ENCODE assay signal across 29 cellular contexts in genomic region chr7:7054252-7054830, GRCh38.
"Had no signal": no experiment of that assay in that cellular context is flagged by ENCODE, and none has a peak within 500 bp of the region (broad histone marks: within the 10 kb centered on the region; RNA-seq: fewer than 3 reads in every experiment).

No MANE protein-coding gene starts in this region.

- H3K4me3 Mint-ChIP-seq: activated B cell treated with CpG ODN at 0.5 μM for 24 hours; activated CD4-positive, alpha-beta T cell treated with anti-CD3 and anti-CD28 coated beads for 36 hours; activated naive CD4-positive, alpha-beta T cell treated with anti-CD3 and anti-CD28 coated beads, Interleukin-2, amount 10 ng/mL, durations not matched to agents 7 days and 5 days; activated naive CD8-positive, alpha-beta T cell treated with anti-CD3 and anti-CD28 coated beads, Interleukin-2, amount 50 U/mL, for 24 hours; activated T-cell treated with anti-CD3 and anti-CD28 coated beads, Interleukin-2, amount 50 U/mL, for 72 hours; endodermal cell; immature natural killer cell; mesothelial cell of epicardium; naive thymus-derived CD8-positive, alpha-beta T cell; neural progenitor cell; stimulated activated effector memory CD8-positive, alpha-beta T cell treated with anti-CD3 and anti-CD28 coated beads, Interleukin-12 subunit alpha, Interleukin-12 subunit beta, amount 100 ng/mL, for 72 hours; stimulated activated naive CD8-positive, alpha-beta T cell treated with anti-CD3 and anti-CD28 coated beads, Interleukin-15, amount 100 ng/mL, for 72 hours had no signal

- H3K9me3 ChIP-seq: left ventricle myocardium inferior, transverse colon, uterus had no signal

- H3K9ac ChIP-seq: neural progenitor cell had no signal

- H3K4me1 ChIP-seq: left ventricle myocardium inferior, neural progenitor cell, uterus had no signal

- H3K9me3 Mint-ChIP-seq: activated naive CD4-positive, alpha-beta T cell treated with anti-CD3 and anti-CD28 coated beads, Interleukin-2, amount 10 ng/mL, durations not matched to agents 7 days and 5 days; activated naive CD8-positive, alpha-beta T cell treated with anti-CD3 and anti-CD28 coated beads, Interleukin-2, amount 50 U/mL, for 24 hours; mesothelial cell of epicardium; neural progenitor cell; stimulated activated effector memory CD8-positive, alpha-beta T cell treated with anti-CD3 and anti-CD28 coated beads, Interleukin-12 subunit alpha, Interleukin-12 subunit beta, amount 100 ng/mL, for 72 hours had no signal

- H3K27ac Mint-ChIP-seq: activated B cell treated with CpG ODN at 0.5 μM for 24 hours; activated CD4-positive, alpha-beta T cell treated with anti-CD3 and anti-CD28 coated beads for 36 hours; activated naive CD4-positive, alpha-beta T cell treated with anti-CD3 and anti-CD28 coated beads, Interleukin-2, amount 10 ng/mL, durations not matched to agents 7 days and 5 days; activated naive CD8-positive, alpha-beta T cell treated with anti-CD3 and anti-CD28 coated beads, Interleukin-2, amount 50 U/mL, for 24 hours; activated T-cell treated with anti-CD3 and anti-CD28 coated beads, Interleukin-2, amount 50 U/mL, for 72 hours; endodermal cell; immature natural killer cell; mesothelial cell of epicardium; neural progenitor cell; stimulated activated effector memory CD8-positive, alpha-beta T cell treated with anti-CD3 and anti-CD28 coated beads, Interleukin-12 subunit alpha, Interleukin-12 subunit beta, amount 100 ng/mL, for 72 hours; stimulated activated naive CD8-positive, alpha-beta T cell treated with anti-CD3 and anti-CD28 coated beads, Interleukin-15, amount 100 ng/mL, for 72 hours had no signal

- H3K27me3 Mint-ChIP-seq: activated CD4-positive, alpha-beta T cell treated with anti-CD3 and anti-CD28 coated beads for 36 hours; activated naive CD8-positive, alpha-beta T cell treated with anti-CD3 and anti-CD28 coated beads, Interleukin-2, amount 50 U/mL, for 24 hours; stimulated activated naive CD8-positive, alpha-beta T cell treated with anti-CD3 and anti-CD28 coated beads, Interleukin-15, amount 100 ng/mL, for 72 hours had no signal

- H3K36me3 Mint-ChIP-seq: activated naive CD4-positive, alpha-beta T cell treated with anti-CD3 and anti-CD28 coated beads, Interleukin-2, amount 10 ng/mL, durations not matched to agents 7 days and 5 days; immature natural killer cell; mesothelial cell of epicardium; naive thymus-derived CD8-positive, alpha-beta T cell; neural progenitor cell; stimulated activated effector memory CD8-positive, alpha-beta T cell treated with anti-CD3 and anti-CD28 coated beads, Interleukin-12 subunit alpha, Interleukin-12 subunit beta, amount 100 ng/mL, for 72 hours had no signal

- H2AFZ ChIP-seq: hepatocyte, neural progenitor cell had no signal

- H3K79me2 ChIP-seq: hepatocyte had no signal

- ATAC-seq: activated CD4-positive, alpha-beta T cell treated with anti-CD3 and anti-CD28 coated beads for 36 hours; activated naive CD8-positive, alpha-beta T cell treated with anti-CD3 and anti-CD28 coated beads, Interleukin-2, amount 50 U/mL, for 24 hours; activated T-cell treated with anti-CD3 and anti-CD28 coated beads, Interleukin-2, amount 50 U/mL, for 72 hours; naive thymus-derived CD8-positive, alpha-beta T cell; sciatic nerve; stimulated activated effector memory CD8-positive, alpha-beta T cell treated with anti-CD3 and anti-CD28 coated beads, Interleukin-12 subunit alpha, Interleukin-12 subunit beta, amount 100 ng/mL, for 72 hours; stimulated activated naive CD8-positive, alpha-beta T cell treated with anti-CD3 and anti-CD28 coated beads, Interleukin-15, amount 100 ng/mL, for 72 hours had no signal

- H3K4me2 ChIP-seq: hepatocyte, neural progenitor cell had no signal

- DNase-seq: activated B cell treated with CpG ODN at 0.5 μM for 24 hours; activated CD4-positive, alpha-beta T cell treated with anti-CD3 and anti-CD28 coated beads for 36 hours; activated CD4-positive, alpha-beta T cell treated with anti-CD3 and anti-CD28 coated beads, Interleukin-2, amount 50 U/mL, for 4 hours; activated effector memory CD4-positive, alpha-beta T cell treated with anti-CD3 and anti-CD28 coated beads, Interleukin-2, amount 50 U/mL, for 16 hours; activated naive CD4-positive, alpha-beta T cell treated with anti-CD3 and anti-CD28 coated beads, Interleukin-2, amount 10 ng/mL, durations not matched to agents 7 days and 5 days; activated naive CD8-positive, alpha-beta T cell treated with anti-CD3 and anti-CD28 coated beads, Interleukin-2, amount 50 U/mL, for 24 hours; activated T-cell treated with anti-CD3 and anti-CD28 coated beads, Interleukin-2, amount 50 U/mL, for 72 hours; cortex of kidney; endodermal cell; glutamatergic neuron; immature natural killer cell; kidney glomerular epithelial cell; left ventricle myocardium inferior; mammary epithelial cell; naive thymus-derived CD8-positive, alpha-beta T cell; posterior cingulate gyrus; small intestine; stimulated activated CD4-positive, alpha-beta T cell treated with anti-CD3 and anti-CD28 coated beads, Interleukin-2, amount 100 ng/mL, for 24 hours; stimulated activated naive CD8-positive, alpha-beta T cell treated with anti-CD3 and anti-CD28 coated beads, Interleukin-15, amount 100 ng/mL, for 72 hours; T1000; transverse colon; uterus had no signal

- H3K27ac ChIP-seq: cardiac muscle cell, hepatocyte, left ventricle myocardium inferior, neural progenitor cell, transverse colon, uterus had no signal

- H3K36me3 ChIP-seq: cardiac muscle cell, left ventricle myocardium inferior, neural progenitor cell, transverse colon, uterus had no signal

- FAIRE-seq: frontal cortex, small intestine had no signal

- H3K4me1 Mint-ChIP-seq: activated CD4-positive, alpha-beta T cell treated with anti-CD3 and anti-CD28 coated beads for 36 hours; activated naive CD4-positive, alpha-beta T cell treated with anti-CD3 and anti-CD28 coated beads, Interleukin-2, amount 10 ng/mL, durations not matched to agents 7 days and 5 days; activated naive CD8-positive, alpha-beta T cell treated with anti-CD3 and anti-CD28 coated beads, Interleukin-2, amount 50 U/mL, for 24 hours; immature natural killer cell; mesothelial cell of epicardium; neural progenitor cell; stimulated activated effector memory CD8-positive, alpha-beta T cell treated with anti-CD3 and anti-CD28 coated beads, Interleukin-12 subunit alpha, Interleukin-12 subunit beta, amount 100 ng/mL, for 72 hours; stimulated activated naive CD8-positive, alpha-beta T cell treated with anti-CD3 and anti-CD28 coated beads, Interleukin-15, amount 100 ng/mL, for 72 hours had no signal

- H3K27me3 ChIP-seq: cardiac muscle cell, hepatocyte, neural progenitor cell, transverse colon, uterus had no signal

- H3K4me3 ChIP-seq: cardiac muscle cell, hepatocyte, left ventricle myocardium inferior, neural progenitor cell, transverse colon, uterus had no signal
